ENCODE assay signal across 11 cellular contexts in genomic region chr6:166417285-166417691, GRCh38. TPM values are rescaled to one million over a fixed set of nuclear protein-coding genes. Genes with fewer than 3 reads are reported as not detected.
DNase-seq lines count a peak whose midpoint lies in the region; ATAC-seq lines count a peak whose summit lies in the region.
"Had no signal": no experiment of that assay in that cellular context is flagged by ENCODE, and none has a peak within 500 bp of the region (broad histone marks: within the 10 kb centered on the region; RNA-seq: fewer than 3 reads in every experiment).

No MANE protein-coding gene starts in this region.

- DNase-seq in NCI-H2107 treated with DMSO at 0.1 percent for 48 hours (lab: John Stamatoyannopoulos, UW; ENCODE audit: unreplicated experiment) (peak; percentile 36), NCI-H2107 (lab: John Stamatoyannopoulos, UW) (no peak), T follicular helper cell (ENCODE audit: low read depth) (peak; percentile 56), NCI-H1930 (lab: John Stamatoyannopoulos, UW) (no peak), NCI-H748 treated with DMSO at 0.1 percent for 48 hours (lab: John Stamatoyannopoulos, UW) (no peak), MG63 (no peak)
- peak; percentile 58 for DNase-seq in activated effector memory CD4-positive, alpha-beta T cell treated with Interleukin-2 at 50 U/mL for 16 hours
- peak; percentile 20 for DNase-seq in stimulated activated naive CD8-positive, alpha-beta T cell treated with anti-CD3 and anti-CD28 coated beads, Interleukin-15, Interleukin-2, amounts not matched to agents 100 U/mL and 50 U/mL, for 24 hours
- DNase-seq: sigmoid colon, T1000 had no signal

- no peaks in the 10 kb centered on the region for H3K27me3 ChIP-seq in MG63
- H3K27me3 ChIP-seq: sigmoid colon had no signal

- no peaks in the 10 kb centered on the region for H3K9me3 ChIP-seq in MG63
- H3K9me3 ChIP-seq: sigmoid colon, thoracic aorta had no signal

- ATAC-seq in stimulated activated naive CD8-positive, alpha-beta T cell treated with anti-CD3 and anti-CD28 coated beads, Interleukin-15, Interleukin-2, amounts not matched to agents 100 U/mL and 50 U/mL, for 24 hours: peak; percentile 83

- H3K4me3 ChIP-seq in MG63: no peak overlapping the region
- H3K4me3 ChIP-seq: sigmoid colon, thoracic aorta had no signal

- no peaks in the 10 kb centered on the region for H3K36me3 ChIP-seq in MG63
- H3K36me3 ChIP-seq: thoracic aorta had no signal

RNA-seq across cellular contexts. Expression of gene MPC1, which starts 34.5 kb away (rescaled TPM):
- 44.4 and 58.0 TPM in 2 replicates for total RNA-seq in MG63 (2014; rRNA removed; shearing (Covaris generic); ENCODE audit: low replicate concordance)

Comparison
In these comparisons a context has a peak if more than half of its experiments do, and no peak if none do; other contexts are left out.
1. DNase-seq: peak in NCI-H2107 treated with DMSO at 0.1 percent for 48 hours (single experiment), T follicular helper cell (single experiment), activated effector memory CD4-positive, alpha-beta T cell treated with Interleukin-2 at 50 U/mL for 16 hours (single experiment) and stimulated activated naive CD8-positive, alpha-beta T cell treated with anti-CD3 and anti-CD28 coated beads, Interleukin-15, Interleukin-2, amounts not matched to agents 100 U/mL and 50 U/mL, for 24 hours (single experiment); none in NCI-H2107 (single experiment), NCI-H1930 (0 of 2), NCI-H748 treated with DMSO at 0.1 percent for 48 hours (single experiment) and MG63 (single experiment).